20 cellular contexts compared by ENCODE assay signal in genomic region chr12:91423336-91424050, GRCh38.
DNase-seq lines count a peak whose midpoint lies in the region; ATAC-seq and TF ChIP-seq lines count a peak whose summit lies in the region.
"Had no signal": no experiment of that assay in that cellular context is flagged by ENCODE, and none has a peak within 500 bp of the region (broad histone marks: within the 10 kb centered on the region; RNA-seq: fewer than 3 reads in every experiment).

No MANE protein-coding gene starts in this region.

- TF ChIP-seq CTCF in WTC11 (IDR thresholded peaks at IDR 0.05), result no peak
- no peak for TF ChIP-seq CTCF in fibroblast of villous mesenchyme (IDR thresholded peaks at IDR 0.05; ENCODE audit: insufficient read depth, low read depth, low read length)
- TF ChIP-seq CTCF in type B pancreatic cell (conservative IDR thresholded peaks at IDR 0.05), result no peak

- POLR2A ChIA-PET in WTC11 (lab: Charles Lee), result interaction anchor here (0.6 kb wide), 1 partner anchor 173 kb away, joined by 5 read pairs; no protein-coding TSS in a partner anchor

- no peak overlapping the region for H3K4me3 ChIP-seq in fibroblast of villous mesenchyme (ENCODE audit: low read depth, low read length)

- H3K27ac Mint-ChIP-seq in WTC11 (no peak overlapping the region), type B pancreatic cell (peak overlapping the region; percentile 82)
- H3K27ac Mint-ChIP-seq in effector memory CD8-positive, alpha-beta T cell, result no peak overlapping the region
- H3K27ac Mint-ChIP-seq: CD14-positive monocyte, IgD-negative memory B cell had no signal

- DNase-seq in M059J (ENCODE audit: low read depth) (peak; percentile 31), WTC11 (ENCODE audit: low spot score) (no peak), fibroblast of villous mesenchyme (ENCODE audit: low read depth) (peak; percentile 16), type B pancreatic cell (ENCODE audit: extremely low spot score, unreplicated experiment) (no peak)
- DNase-seq in effector memory CD8-positive, alpha-beta T cell, result no peak
- DNase-seq: DMS79, HCEC 1CT, Kasumi-1, MM.1S, NCI-H1092 treated with DMSO at 0.1 percent for 48 hours, NCI-H146, NCI-H2029 treated with DMSO at 0.1 percent for 48 hours, NCI-H2171 treated with DMSO at 0.1 percent for 48 hours, NCI-H446, SHP77 treated with DMSO at 0.1 percent for 48 hours, SK-N-SH had no signal

- H3K27me3 Mint-ChIP-seq in WTC11 (ENCODE audit: low read depth) (no peaks in the 10 kb centered on the region), type B pancreatic cell (no peaks in the 10 kb centered on the region)
- no peaks in the 10 kb centered on the region for H3K27me3 Mint-ChIP-seq in effector memory CD8-positive, alpha-beta T cell

- ATAC-seq in WTC11 (peak; percentile 82), HG03135 (IDR thresholded peaks at IDR 0.05; ENCODE audit: unreplicated experiment) (no peak), esophagus mucosa (no peak)
- ATAC-seq in effector memory CD8-positive, alpha-beta T cell (replicated peaks), result no peak

- no peaks in the 10 kb centered on the region for H3K36me3 Mint-ChIP-seq in WTC11
- no peaks in the 10 kb centered on the region for H3K36me3 Mint-ChIP-seq in type B pancreatic cell
- no peaks in the 10 kb centered on the region for H3K36me3 Mint-ChIP-seq in effector memory CD8-positive, alpha-beta T cell (ENCODE audit: insufficient read depth)
- H3K36me3 Mint-ChIP-seq: CD14-positive monocyte, IgD-negative memory B cell had no signal

- H3K9me3 Mint-ChIP-seq in WTC11, result no peaks in the 10 kb centered on the region
- no peaks in the 10 kb centered on the region for H3K9me3 Mint-ChIP-seq in type B pancreatic cell
- no peaks in the 10 kb centered on the region for H3K9me3 Mint-ChIP-seq in effector memory CD8-positive, alpha-beta T cell
- H3K9me3 Mint-ChIP-seq: IgD-negative memory B cell had no signal

- CTCF ChIA-PET in WTC11 (lab: Charles Lee), result interaction anchor here (1.3 kb wide), 1 partner anchor 42 kb away, joined by 8 read pairs; no protein-coding TSS in a partner anchor

- H3K4me1 Mint-ChIP-seq in WTC11, result peaks cover 22% of the 10 kb centered on the region
- peaks cover 25% of the 10 kb centered on the region for H3K4me1 Mint-ChIP-seq in type B pancreatic cell (ENCODE audit: unreplicated experiment)
- H3K4me1 Mint-ChIP-seq in effector memory CD8-positive, alpha-beta T cell (ENCODE audit: low read depth in 2 of 2), result no peaks in the 10 kb centered on the region
- H3K4me1 Mint-ChIP-seq: CD14-positive monocyte had no signal

- H3K4me3 Mint-ChIP-seq in WTC11 (no peak overlapping the region), type B pancreatic cell (peak overlapping the region; percentile 18)
- H3K4me3 Mint-ChIP-seq in effector memory CD8-positive, alpha-beta T cell, result no peak overlapping the region
- H3K4me3 Mint-ChIP-seq: CD14-positive monocyte, IgD-negative memory B cell had no signal

TF ChIP-seq in WTC11, 78 proteins besides CTCF, POLR2A, EP300 and RAD21:
- TF ChIP-seq GRHL2 (CRISPR knock-in tag; IDR thresholded peaks at IDR 0.05; ENCODE audit: insufficient replicate concordance, severe bottlenecking), result no peak
- no peak for TF ChIP-seq SP1 (CRISPR knock-in tag; conservative IDR thresholded peaks at IDR 0.05)
- no peak for TF ChIP-seq AFF4 (CRISPR knock-in tag; IDR thresholded peaks at IDR 0.05; ENCODE audit: borderline replicate concordance)
- no peak for TF ChIP-seq FOXP4 (CRISPR knock-in tag; IDR thresholded peaks at IDR 0.05)
- no peak for TF ChIP-seq FOXK1 (CRISPR knock-in tag; IDR thresholded peaks at IDR 0.05)
- TF ChIP-seq TCF7 (CRISPR knock-in tag; IDR thresholded peaks at IDR 0.05; ENCODE audit: low read depth), result no peak
TF ChIP-seq in WTC11: peak in this region for 0.

Comparison
In these comparisons a context has a peak if more than half of its experiments do, and no peak if none do; other contexts are left out.
1. DNase-seq: peak in M059J (single experiment) and fibroblast of villous mesenchyme (single experiment); none in WTC11 (single experiment), type B pancreatic cell (single experiment) and effector memory CD8-positive, alpha-beta T cell (0 of 3).